Comparison of ENCODE assay signal across 22 cellular contexts in genomic region chr6:161100072-161100471, GRCh38.
DNase-seq lines count a peak whose midpoint lies in the region; ATAC-seq, FAIRE-seq and TF ChIP-seq lines count a peak whose summit lies in the region.
"Had no signal": no experiment of that assay in that cellular context is flagged by ENCODE, and none has a peak within 500 bp of the region (broad histone marks: within the 10 kb centered on the region; RNA-seq: fewer than 3 reads in every experiment).

No MANE protein-coding gene starts in this region.

- DNase-seq in Caki2 (ENCODE audit: low read depth): peak; percentile 59
- DNase-seq in bronchial epithelial cell (ENCODE audit: low read depth): no peak
- peak; percentile 67 for DNase-seq in inferior parietal cortex (ENCODE audit: extremely low spot score)
- DNase-seq in pons (ENCODE audit: low spot score): peak; percentile 81
- no peak for DNase-seq in urothelium cell line (ENCODE audit: low spot score)
- DNase-seq in stimulated activated CD4-positive, alpha-beta T cell treated with anti-CD3 and anti-CD28 coated beads, Interleukin-4, amount 100 ng/mL, for 4 hours: no peak
- no peak for DNase-seq in mucosa of descending colon
- DNase-seq: activated B cell treated with CpG ODN at 0.5 μM for 24 hours; activated CD4-positive, alpha-beta memory T cell treated with anti-CD3 and anti-CD28 coated beads for 36 hours; activated gamma-delta T cell treated with Interleukin-2 at 50 U/mL for 16 hours; activated T-cell treated with anti-CD3 and anti-CD28 coated beads for 4 hours; CD4-positive, alpha-beta T cell; DMS79; foreskin melanocyte; left lung; MG63; SIG-M5 had no signal

- TF ChIP-seq CTCF in bronchial epithelial cell (IDR thresholded peaks at IDR 0.05; ENCODE audit: insufficient read depth, low read length, severe bottlenecking): peak; percentile 1
- no peak for TF ChIP-seq CTCF in mucosa of descending colon (IDR thresholded peaks at IDR 0.05)

- no peak for FAIRE-seq in bronchial epithelial cell (lab: Jason Lieb, UNC)
- no peak for FAIRE-seq in urothelium cell line (lab: Jason Lieb, UNC)
- FAIRE-seq: GM12891, H1 had no signal

- in situ Hi-C loops in Caki2 (cut with HindIII; ENCODE audit: low pct_unique_long_range_greater_than_20kb, low sequenced_read_pairs): no loop called here

- H3K9me3 ChIP-seq in mucosa of descending colon: no peaks in the 10 kb centered on the region
- H3K9me3 ChIP-seq: left lung, MG63, right atrium auricular region, suprapubic skin had no signal

- ATAC-seq in HG03039 (IDR thresholded peaks at IDR 0.05; ENCODE audit: unreplicated experiment) (no peak), mucosa of descending colon (no peak)
- ATAC-seq: left lung had no signal

- H3K4me3 ChIP-seq in bronchial epithelial cell (ENCODE audit: low read depth, low read length): no peak overlapping the region
- H3K4me3 ChIP-seq in mucosa of descending colon: no peak overlapping the region
- H3K4me3 ChIP-seq: left lung, MG63, right atrium auricular region, suprapubic skin had no signal

- H3K27me3 ChIP-seq in bronchial epithelial cell (ENCODE audit: control insufficient read depth, insufficient read depth, low read length): no peaks in the 10 kb centered on the region
- H3K27me3 ChIP-seq: left lung, MG63, right atrium auricular region, suprapubic skin had no signal

- H3K4me1 ChIP-seq in mucosa of descending colon (ENCODE audit: low read depth): no peaks in the 10 kb centered on the region
- H3K4me1 ChIP-seq: left lung, right atrium auricular region, suprapubic skin had no signal

- H3K36me3 ChIP-seq in bronchial epithelial cell (ENCODE audit: control insufficient read depth, insufficient read depth, low read length) (peaks cover 11% of the 10 kb centered on the region), mucosa of descending colon (ENCODE audit: low read depth) (no peaks in the 10 kb centered on the region)

- intact Hi-C loops in mucosa of descending colon (cut with DNase I, micrococcal nuclease): no loop called here

Comparison
In these comparisons a context has a peak if more than half of its experiments do, and no peak if none do; other contexts are left out.
1. DNase-seq: peak in Caki2 (single experiment), inferior parietal cortex (single experiment) and pons (single experiment); none in bronchial epithelial cell (single experiment), urothelium cell line (single experiment), stimulated activated CD4-positive, alpha-beta T cell treated with anti-CD3 and anti-CD28 coated beads, Interleukin-4, amount 100 ng/mL, for 4 hours (0 of 2) and mucosa of descending colon (0 of 3).